Comparison of ENCODE assay signal across 21 cellular contexts in genomic region chr22:33597274-33597985, GRCh38.
A peak's percentile ranks its signal among the peaks of the same experiment; 100 is the strongest.
DNase-seq lines count a peak whose midpoint lies in the region; TF ChIP-seq lines count a peak whose summit lies in the region.
"Had no signal": no experiment of that assay in that cellular context is flagged by ENCODE, and none has a peak within 500 bp of the region (broad histone marks: within the 10 kb centered on the region; RNA-seq: fewer than 3 reads in every experiment).

No MANE protein-coding gene starts in this region.

- H3K36me3 ChIP-seq in H7 (replicated peaks; ENCODE audit: control insufficient read depth, insufficient read depth, low read length) (no peaks in the 10 kb centered on the region), mesendoderm (ENCODE audit: control insufficient read depth, insufficient read depth, low read length) (no peaks in the 10 kb centered on the region)

- peaks cover 2% of the 10 kb centered on the region for H3K4me1 ChIP-seq in mesendoderm (ENCODE audit: control insufficient read depth, low read depth, low read length)

- no CpG with 5 or more reads among the region's 6 CpGs for WGBS in mesendoderm (ENCODE audit: extremely low coverage, insufficient coverage, low lambda C conversion rate)

- no peak overlapping the region for H3K23ac ChIP-seq in mesendoderm (ENCODE audit: low read length)

- H3K27me3 ChIP-seq in H7 (ENCODE audit: control insufficient read depth, insufficient read depth, low read length), result no peaks in the 10 kb centered on the region
- H3K27me3 ChIP-seq in mesendoderm (ENCODE audit: insufficient read depth, low read length, poor library complexity), result no peaks in the 10 kb centered on the region

- H3K4me3 ChIP-seq in H7 (ENCODE audit: insufficient read depth, low read depth, low read length) (no peak overlapping the region), mesendoderm (ENCODE audit: low read length) (no peak overlapping the region)
- H3K4me3 ChIP-seq: GM12878, K562 had no signal

- no peak overlapping the region for H3K9ac ChIP-seq in mesendoderm (ENCODE audit: low read length)

- H2BK15ac ChIP-seq in mesendoderm (replicated peaks; ENCODE audit: low read depth), result no peak overlapping the region

- H3K4me2 ChIP-seq in mesendoderm (ENCODE audit: low read length), result no peak overlapping the region

- no peak overlapping the region for H2BK5ac ChIP-seq in mesendoderm (ENCODE audit: low read length)

- no peak overlapping the region for H4K5ac ChIP-seq in mesendoderm (ENCODE audit: low read length)

- TF ChIP-seq POLR2A in erythroblast (IDR thresholded peaks at IDR 0.05; ENCODE audit: low read length), result no peak

- no peak overlapping the region for H3K27ac ChIP-seq in epithelial cell of prostate
- no peak overlapping the region for H3K27ac ChIP-seq in mesendoderm (ENCODE audit: low read depth, low read length)

- DNase-seq in H7, result peak; percentile 39
- DNase-seq in NCI-H146 treated with DMSO at 0.1 percent for 48 hours (lab: John Stamatoyannopoulos, UW; ENCODE audit: unreplicated experiment), result peak; percentile 51
- DNase-seq in epithelial cell of prostate (ENCODE audit: low read depth, low spot score), result peak; percentile 12
- peak; percentile 59 for DNase-seq in mesendoderm
- DNase-seq in medulla oblongata (ENCODE audit: extremely low spot score), result no peak
- DNase-seq in NCI-H446 treated with DMSO at 0.1 percent for 48 hours (lab: John Stamatoyannopoulos, UW), result no peak
- DNase-seq in erythroblast (lab: John Stamatoyannopoulos, UW), result no peak
- DNase-seq: C1 segment of cervical spinal cord; CD8-positive, alpha-beta memory T cell; DMS53; EL; GOT3; NCI-H1105 treated with DMSO at 0.1 percent for 48 hours; NCI-H187; NCI-H2107; NCI-H226; NCI-H524 treated with DMSO at 0.1 percent for 48 hours; PC-3; RPMI8226 had no signal

- H3K79me2 ChIP-seq in mesendoderm (ENCODE audit: control insufficient read depth, insufficient read depth, low read length), result no peaks in the 10 kb centered on the region

- no peak overlapping the region for H4K8ac ChIP-seq in mesendoderm (ENCODE audit: low read depth, low read length)

- H3K79me1 ChIP-seq in mesendoderm (ENCODE audit: low read length), result no peaks in the 10 kb centered on the region

- H3K18ac ChIP-seq in mesendoderm (ENCODE audit: low read length), result no peak overlapping the region

- no peak overlapping the region for H2AK5ac ChIP-seq in mesendoderm (ENCODE audit: low read length)

- H3K4ac ChIP-seq in mesendoderm (ENCODE audit: low read depth, low read length), result no peak overlapping the region

- no peak overlapping the region for H2BK120ac ChIP-seq in mesendoderm (ENCODE audit: low read depth, low read length)

- H3K56ac ChIP-seq in mesendoderm (ENCODE audit: low read length), result no peak overlapping the region

Comparison
In these comparisons a context has a peak if more than half of its experiments do, and no peak if none do; other contexts are left out.
1. DNase-seq: peak in H7 (single experiment), NCI-H146 treated with DMSO at 0.1 percent for 48 hours (single experiment), epithelial cell of prostate (single experiment) and mesendoderm (single experiment); none in medulla oblongata (single experiment), NCI-H446 treated with DMSO at 0.1 percent for 48 hours (single experiment) and erythroblast (0 of 2).